ENCODE assay signal across 34 cellular contexts in the genomic region with DNA sequence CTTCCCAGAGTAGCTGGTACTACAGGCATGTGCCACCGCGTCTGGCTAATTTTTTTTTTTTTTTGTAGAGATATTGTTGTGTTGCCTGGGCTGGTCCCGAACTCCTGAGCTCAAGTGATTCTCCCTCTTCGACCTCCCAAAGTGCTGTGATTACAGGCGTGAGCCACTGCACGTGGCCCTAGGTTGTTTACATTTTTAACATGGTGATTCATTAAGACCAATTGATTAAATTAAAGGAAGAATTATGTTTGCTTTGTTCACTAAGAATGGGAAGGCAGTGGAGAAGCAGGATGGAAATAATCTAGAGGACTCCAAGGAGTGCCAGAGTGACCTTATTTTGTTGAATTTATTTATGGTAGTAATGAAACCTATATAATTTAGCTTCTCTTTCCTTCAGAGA. TPM values are rescaled to one million over a fixed set of nuclear protein-coding genes. Genes with fewer than 3 reads are reported as not detected.
DNase-seq lines count a peak whose midpoint lies in the region; ATAC-seq, FAIRE-seq and TF ChIP-seq lines count a peak whose summit lies in the region.
"Had no signal": no experiment of that assay in that cellular context is flagged by ENCODE, and none has a peak within 500 bp of the region (broad histone marks: within the 10 kb centered on the region; RNA-seq: fewer than 3 reads in every experiment).

No MANE protein-coding gene starts in this region.

- no peak overlapping the region for H3K4me2 ChIP-seq in K562 (ENCODE audit: insufficient read depth, low read length)

- no peak overlapping the region for H3K27ac Mint-ChIP-seq in activated T-cell treated with anti-CD3 and anti-CD28 coated beads, Interleukin-2, amount 50 U/mL, for 72 hours
- H3K27ac Mint-ChIP-seq: activated CD4-positive, alpha-beta T cell treated with anti-CD3 and anti-CD28 coated beads for 36 hours; activated naive CD4-positive, alpha-beta T cell treated with anti-CD3 and anti-CD28 coated beads, Interleukin-2, amount 50 U/mL, for 72 hours; CD14-positive monocyte; natural killer cell had no signal

- no peaks in the 10 kb centered on the region for H3K9me1 ChIP-seq in K562 (ENCODE audit: control insufficient read depth, insufficient read depth, low read length)

- H3K9me3 ChIP-seq in HEK293 (ENCODE audit: control insufficient read depth, insufficient read depth, low read depth, low read length) (no peaks in the 10 kb centered on the region), K562 (replicated peaks; ENCODE audit: control insufficient read depth, insufficient read depth, low read depth, low read length) (no peaks in the 10 kb centered on the region)
- H3K9me3 ChIP-seq: breast epithelium, Caco-2, heart right ventricle, lower lobe of right lung, prostate gland, tibial nerve had no signal

- no peak for TF ChIP-seq POLR2A in K562 (conservative IDR thresholded peaks at IDR 0.05)

- CTCF ChIA-PET in HEK293 (lab: Yijun Ruan, JAX) = interaction anchor here (2.0 kb wide), 1 partner anchor 12 kb away, joined by 11 read pairs; no protein-coding TSS in a partner anchor
- CTCF ChIA-PET in K562 (lab: Yijun Ruan, JAX; ENCODE audit: low intra/inter-chr PET ratio) = no interaction called here

- no peaks in the 10 kb centered on the region for H3K27me3 Mint-ChIP-seq in activated T-cell treated with anti-CD3 and anti-CD28 coated beads, Interleukin-2, amount 50 U/mL, for 72 hours (ENCODE audit: low read depth)
- H3K27me3 Mint-ChIP-seq: activated CD4-positive, alpha-beta T cell treated with anti-CD3 and anti-CD28 coated beads for 36 hours had no signal

- ATAC-seq in K562 = no peak
- ATAC-seq in HG03039 (IDR thresholded peaks at IDR 0.05; ENCODE audit: unreplicated experiment) = no peak
- ATAC-seq in activated T-cell treated with anti-CD3 and anti-CD28 coated beads, Interleukin-2, amount 50 U/mL, for 72 hours (replicated peaks in 1 of 2) = no peak
- ATAC-seq: activated CD4-positive, alpha-beta T cell treated with anti-CD3 and anti-CD28 coated beads for 36 hours; activated naive CD4-positive, alpha-beta T cell treated with anti-CD3 and anti-CD28 coated beads, Interleukin-2, amount 50 U/mL, for 72 hours; foreskin keratinocyte; heart right ventricle; lower lobe of right lung; natural killer cell; sciatic nerve had no signal

- H3K4me1 Mint-ChIP-seq in activated T-cell treated with anti-CD3 and anti-CD28 coated beads, Interleukin-2, amount 50 U/mL, for 72 hours (ENCODE audit: low read depth) = peaks cover 84% of the 10 kb centered on the region
- H3K4me1 Mint-ChIP-seq: CD14-positive monocyte had no signal

- POLR2A ChIA-PET in HEK293 (lab: Yijun Ruan, JAX) = interaction anchor here (0.6 kb wide), 1 partner anchor 59 kb away, joined by 6 read pairs; no protein-coding TSS in a partner anchor
- POLR2A ChIA-PET in K562 (lab: Yijun Ruan, JAX) = interaction anchor here (1.1 kb wide), 1 partner anchor 25 kb away, joined by 3 read pairs; no protein-coding TSS in a partner anchor

- BruUV-seq in K562 (replicated peaks; lab: Mats Ljungman, UMichigan) = no TSS peak

- FAIRE-seq in K562 (lab: Jason Lieb, UNC) = no peak
- FAIRE-seq in HTR-8/SVneo (lab: Jason Lieb, UNC) = no peak

- DNase-seq in K562 (ENCODE audit: extremely low read depth in 1 of 4, low spot score in 3 of 4) (no peak), iris pigment epithelial cell (ENCODE audit: low read depth) (peak; percentile 4), HTR-8/SVneo (ENCODE audit: insufficient read length, low spot score) (no peak), NCI-H146 treated with DMSO at 0.1 percent for 48 hours (lab: John Stamatoyannopoulos, UW; ENCODE audit: unreplicated experiment) (no peak)
- DNase-seq in activated T-cell treated with anti-CD3 and anti-CD28 coated beads, Interleukin-2, amount 50 U/mL, for 72 hours = no peak
- DNase-seq: activated CD4-positive, alpha-beta T cell treated with anti-CD3 and anti-CD28 coated beads for 36 hours; activated CD8-positive, alpha-beta memory T cell treated with anti-CD3 and anti-CD28 coated beads for 24 hours; activated T-cell treated with anti-CD3 and anti-CD28 coated beads for 4 hours; Caco-2; DMS53; foreskin keratinocyte; GF-D8; GOT3; heart right ventricle; KG1; kidney glomerular epithelial cell; lower lobe of right lung; MM.1S; natural killer cell; NCI-H2029 treated with DMSO at 0.1 percent for 48 hours; NCI-H226; NCI-H748 treated with DMSO at 0.1 percent for 48 hours; nucleus accumbens; SIG-M5; stimulated activated CD4-positive, alpha-beta T cell treated with anti-CD3 and anti-CD28 coated beads, Interleukin-4, amount 100 ng/mL, for 24 hours had no signal

- H3K9me3 Mint-ChIP-seq in activated T-cell treated with anti-CD3 and anti-CD28 coated beads, Interleukin-2, amount 50 U/mL, for 72 hours = no peaks in the 10 kb centered on the region
- H3K9me3 Mint-ChIP-seq: natural killer cell had no signal

- intact Hi-C loops in K562 (cut with micrococcal nuclease) = no loop called here

- 53% methylated on average over 5 of the region's 6 CpGs for WGBS in K562 (ENCODE audit: insufficient coverage, low coverage, missing lambda C conversion rate)

- TF ChIP-seq RAD21 in K562 (CRISPR knock-in tag; conservative IDR thresholded peaks at IDR 0.05 in 1 of 2, IDR thresholded peaks at IDR 0.05 in 1 of 2) = no peak

- TF ChIP-seq CTCF in HEK293 (tag by site-specific recombination; IDR thresholded peaks at IDR 0.05) = no peak
- TF ChIP-seq CTCF in K562 (IDR thresholded peaks at IDR 0.05 in 2 of 3, conservative IDR thresholded peaks at IDR 0.05 in 1 of 3; ENCODE audit: insufficient read depth in 2 of 3, low read depth in 1 of 3, low read length in 3 of 3) = no peak

- H3K4me3 ChIP-seq in HEK293 (ENCODE audit: low read depth, low read length) (no peak overlapping the region), K562 (no peak overlapping the region)
- H3K4me3 ChIP-seq: breast epithelium, heart right ventricle, lower lobe of right lung, prostate gland, tibial nerve had no signal

- no peaks in the 10 kb centered on the region for H3K27me3 ChIP-seq in K562 (ENCODE audit: control insufficient read depth in 2 of 2, insufficient read depth in 2 of 2, low read length in 2 of 2)
- H3K27me3 ChIP-seq: breast epithelium, foreskin keratinocyte, heart right ventricle, tibial nerve had no signal

- H3K27ac ChIP-seq in HEK293 (ENCODE audit: extremely low read depth, low read depth, low read length) (no peak overlapping the region), K562 (ENCODE audit: extremely low read depth, low read depth, low read length) (no peak overlapping the region)
- H3K27ac ChIP-seq: breast epithelium, epithelial cell of prostate, foreskin keratinocyte, lower lobe of right lung, prostate gland, tibial nerve had no signal

- no peak for TF ChIP-seq EP300 in K562 (IDR thresholded peaks at IDR 0.05; ENCODE audit: low read length)

- in situ Hi-C loops in K562 (cut with MboI) = no loop called here

- H3K4me1 ChIP-seq in HEK293 (ENCODE audit: control insufficient read depth, insufficient read depth, low read length) = peaks cover 28% of the 10 kb centered on the region
- peaks cover 11 to 12% of the 10 kb centered on the region in 2 experiments; a peak in 4 of 5 replicates for H3K4me1 ChIP-seq in K562 (replicated peaks in 1 of 2; ENCODE audit: control insufficient read depth in 2 of 2, insufficient read depth in 2 of 2, low read length in 2 of 2)
- H3K4me1 ChIP-seq: breast epithelium, foreskin keratinocyte, lower lobe of right lung, prostate gland, tibial nerve had no signal

- H3K79me2 ChIP-seq in K562 (ENCODE audit: control insufficient read depth, insufficient read depth, low read length) = peaks cover 91% of the 10 kb centered on the region

- H3K4me3 Mint-ChIP-seq in activated T-cell treated with anti-CD3 and anti-CD28 coated beads, Interleukin-2, amount 50 U/mL, for 72 hours = no peak overlapping the region
- H3K4me3 Mint-ChIP-seq: activated CD4-positive, alpha-beta T cell treated with anti-CD3 and anti-CD28 coated beads for 36 hours; CD14-positive monocyte; natural killer cell had no signal

- H3K36me3 ChIP-seq in HEK293 (ENCODE audit: control insufficient read depth in 2 of 2, insufficient read depth in 1 of 2, low read length in 2 of 2) (peaks cover 0 to 3% of the 10 kb centered on the region in 2 experiments; a peak in 2 of 3 replicates), K562 (ENCODE audit: control insufficient read depth, insufficient read depth, low read length) (peaks cover 15% of the 10 kb centered on the region; the same call in 2 of the 3 replicates)
- H3K36me3 ChIP-seq: breast epithelium, heart right ventricle, lower lobe of right lung, prostate gland, tibial nerve had no signal

- H3K36me3 Mint-ChIP-seq in activated T-cell treated with anti-CD3 and anti-CD28 coated beads, Interleukin-2, amount 50 U/mL, for 72 hours (ENCODE audit: insufficient read depth in 2 of 2) = peaks cover 2 to 19% of the 10 kb centered on the region in 2 donors
- H3K36me3 Mint-ChIP-seq: natural killer cell had no signal

- no peak overlapping the region for H2AFZ ChIP-seq in K562 (ENCODE audit: low read depth, low read length)

- peaks cover 11% of the 10 kb centered on the region for H4K20me1 ChIP-seq in K562 (replicated peaks; ENCODE audit: control insufficient read depth, insufficient read depth, low read length)

- no peak overlapping the region for H3K9ac ChIP-seq in K562 (ENCODE audit: insufficient read depth in 1 of 2, low read depth in 2 of 2, low read length in 2 of 2)

TF ChIP-seq in HEK293, 187 proteins besides CTCF, POLR2A, EP300 and RAD21 (continues in another document):
- TF ChIP-seq GLIS1 (tag by site-specific recombination; IDR thresholded peaks at IDR 0.05) = 0 out of 2 replicates have a peak, but pooled peaks have one; percentile 15

TF ChIP-seq in K562, 482 proteins besides CTCF, POLR2A, EP300 and RAD21 (continues in another document):
- no peak for TF ChIP-seq NFYB (IDR thresholded peaks at IDR 0.05; ENCODE audit: extremely low read depth, insufficient read length)

RNA-seq across cellular contexts. Expression of a gene that starts 7.5 kb away (rescaled TPM):
- 59.6 and 95.0 TPM in 2 replicates for total RNA-seq in K562 (2011; cell fraction: chromatin; rRNA removed; ENCODE audit: low replicate concordance)
- 20.0 and 25.8 TPM in 2 replicates for total RNA-seq in K562 (2011; cell fraction: nucleolus; rRNA removed)
- total RNA-seq in K562 (2011; cell fraction: nucleoplasm; rRNA removed) = 38.7 and 54.7 TPM in 2 replicates
- total RNA-seq in K562 (2014; rRNA removed) = 12.1 and 12.2 TPM in 2 replicates
- 27.0 and 27.1 TPM in 2 replicates for total RNA-seq in K562 (2014; rRNA removed; fragmentation: Illumina TruSeq; extraction: Trizol)
- total RNA-seq in K562 (2015; rRNA removed; fragmentation: Illumina TruSeq; extraction: Trizol) = 21.5 and 22.9 TPM in 2 replicates
- 28.6 and 29.7 TPM in 2 replicates for total RNA-seq in K562 (2021)
- polyA plus RNA-seq in K562 (2011; rRNA removed) = 15.4 and 25.4 TPM in 2 replicates
- polyA plus RNA-seq in K562 (2011; cell fraction: cytosol; rRNA removed) = 7.2 and 9.5 TPM in 2 replicates
- polyA plus RNA-seq in K562 (2011; cell fraction: nucleus; rRNA removed) = 7.9 and 10.6 TPM in 2 replicates
- 4.2 and 6.3 TPM in 2 replicates for polyA plus RNA-seq in K562 (2012)
- 10.3 and 12.8 TPM in 2 replicates for polyA plus RNA-seq in K562 (2014; fragmentation: Illumina TruSeq; extraction: Trizol)
- polyA plus RNA-seq in K562 (2014; fragmentation: Nextera tagmentation; extraction: Ambion mirVana) = 10 to 100 TPM; 29.4 to 63.3 TPM
- polyA plus RNA-seq in K562 (2014; rRNA removed) = 8.9 and 12.6 TPM in 2 replicates
- polyA minus RNA-seq in K562 (2011; rRNA and poly(A)+ RNA removed) = 84.0 and 84.7 TPM in 2 replicates
- 17.6 and 25.5 TPM in 2 replicates for polyA minus RNA-seq in K562 (2011; cell fraction: cytosol; rRNA and poly(A)+ RNA removed)
- polyA minus RNA-seq in K562 (2011; cell fraction: nucleus; rRNA and poly(A)+ RNA removed) = 28.4 and 38.2 TPM in 2 replicates
- total RNA-seq in activated T-cell treated with anti-CD3 and anti-CD28 coated beads, Interleukin-2, amount 50 U/mL, for 72 hours = 10 to 100 TPM; 46.6 to 51.6 TPM
